Comparison of ENCODE assay signal across 32 cellular contexts in genomic region chr6:2467929-2468600, GRCh38.
"Had no signal": no experiment of that assay in that cellular context is flagged by ENCODE, and none has a peak within 500 bp of the region (broad histone marks: within the 10 kb centered on the region; RNA-seq: fewer than 3 reads in every experiment).

No MANE protein-coding gene starts in this region.

- DNase-seq: activated B cell treated with CpG ODN at 0.5 μM for 24 hours; activated CD8-positive, alpha-beta memory T cell treated with anti-CD3 and anti-CD28 coated beads, Interleukin-2, amount 10 ng/mL, durations not matched to agents 7 days and 5 days; activated CD8-positive, alpha-beta T cell treated with anti-CD3 and anti-CD28 coated beads, Interleukin-2, amount 10 ng/mL, durations not matched to agents 7 days and 5 days; activated naive CD8-positive, alpha-beta T cell treated with anti-CD3 and anti-CD28 coated beads, Interleukin-2, amount 50 U/mL, for 24 hours; activated T-cell treated with anti-CD3 and anti-CD28 coated beads, Interleukin-2, amount 50 U/mL, for 48 hours; amygdala; dermis blood vessel endothelial cell; effector CD4-positive, alpha-beta T cell; foreskin keratinocyte; heart right ventricle; left cardiac atrium; mammary epithelial cell; midbrain; naive thymus-derived CD4-positive, alpha-beta T cell; occipital lobe; right cardiac atrium; spleen; stimulated activated CD4-positive, alpha-beta T cell treated with anti-CD3 and anti-CD28 coated beads, Interleukin-4, amount 100 ng/mL, for 4 hours; stimulated activated CD8-positive, alpha-beta memory T cell treated with anti-CD3 and anti-CD28 coated beads, Interleukin-4, amount 100 ng/mL, for 48 hours; stimulated activated naive CD8-positive, alpha-beta T cell treated with anti-CD3 and anti-CD28 coated beads, Interleukin-15, amount 100 ng/mL, for 72 hours; substantia nigra; T-helper 2 cell; upper lobe of left lung had no signal

- H3K4me3 Mint-ChIP-seq: activated B cell treated with CpG ODN at 0.5 μM for 24 hours; activated CD8-positive, alpha-beta memory T cell treated with anti-CD3 and anti-CD28 coated beads, Interleukin-2, amount 10 ng/mL, durations not matched to agents 7 days and 5 days; activated CD8-positive, alpha-beta T cell treated with anti-CD3 and anti-CD28 coated beads, Interleukin-2, amount 10 ng/mL, durations not matched to agents 7 days and 5 days; activated naive CD4-positive, alpha-beta T cell treated with anti-CD3 and anti-CD28 coated beads, Interleukin-2, amount 50 U/mL, for 24 hours; activated naive CD8-positive, alpha-beta T cell treated with anti-CD3 and anti-CD28 coated beads, Interleukin-2, amount 50 U/mL, for 24 hours; central memory CD8-positive, alpha-beta T cell; naive thymus-derived CD4-positive, alpha-beta T cell; neural crest cell; stimulated activated memory B cell treated with anti-CD40 and anti-IgM and Interleukin-4, amounts not matched to agents 10 μg/mL and 1 μg/mL and 100 μg/mL, for 72 hours; stimulated activated naive CD8-positive, alpha-beta T cell treated with anti-CD3 and anti-CD28 coated beads, Interleukin-15, amount 100 ng/mL, for 72 hours had no signal

- H3K36me3 Mint-ChIP-seq: activated CD8-positive, alpha-beta memory T cell treated with anti-CD3 and anti-CD28 coated beads, Interleukin-2, amount 10 ng/mL, durations not matched to agents 7 days and 5 days; activated naive CD4-positive, alpha-beta T cell treated with anti-CD3 and anti-CD28 coated beads, Interleukin-2, amount 50 U/mL, for 24 hours; stimulated activated memory B cell treated with anti-CD40 and anti-IgM and Interleukin-4, amounts not matched to agents 10 μg/mL and 1 μg/mL and 100 μg/mL, for 72 hours had no signal

- H3K4me1 ChIP-seq: esophagus muscularis mucosa, foreskin keratinocyte, heart right ventricle, spleen, upper lobe of left lung, vagina had no signal

- FAIRE-seq: colon, keratinocyte had no signal

- H3K36me3 ChIP-seq: esophagus muscularis mucosa, heart right ventricle, spleen, upper lobe of left lung, vagina had no signal

- H3K4me1 Mint-ChIP-seq: activated CD8-positive, alpha-beta memory T cell treated with anti-CD3 and anti-CD28 coated beads, Interleukin-2, amount 10 ng/mL, durations not matched to agents 7 days and 5 days; activated naive CD4-positive, alpha-beta T cell treated with anti-CD3 and anti-CD28 coated beads, Interleukin-2, amount 50 U/mL, for 24 hours; activated naive CD8-positive, alpha-beta T cell treated with anti-CD3 and anti-CD28 coated beads, Interleukin-2, amount 50 U/mL, for 24 hours; central memory CD8-positive, alpha-beta T cell; neural crest cell; stimulated activated memory B cell treated with anti-CD40 and anti-IgM and Interleukin-4, amounts not matched to agents 10 μg/mL and 1 μg/mL and 100 μg/mL, for 72 hours; stimulated activated naive CD8-positive, alpha-beta T cell treated with anti-CD3 and anti-CD28 coated beads, Interleukin-15, amount 100 ng/mL, for 72 hours had no signal

- H3K27me3 ChIP-seq: esophagus muscularis mucosa, upper lobe of left lung, vagina had no signal

- H3K9me3 Mint-ChIP-seq: activated B cell treated with CpG ODN at 0.5 μM for 24 hours; activated naive CD4-positive, alpha-beta T cell treated with anti-CD3 and anti-CD28 coated beads, Interleukin-2, amount 50 U/mL, for 24 hours; activated naive CD8-positive, alpha-beta T cell treated with anti-CD3 and anti-CD28 coated beads, Interleukin-2, amount 50 U/mL, for 24 hours; activated T-helper 2 cell treated with anti-CD3 and anti-CD28 coated beads, Interferon-gamma antibody, Interleukin-2, Interleukin-4, amounts not matched to agents 10 μg/mL and 5 μg/mL and 100 μg/mL, durations not matched to agents 14 hours and 24 hours and 36 hours; central memory CD8-positive, alpha-beta T cell; neural crest cell; stimulated activated memory B cell treated with anti-CD40 and anti-IgM and Interleukin-4, amounts not matched to agents 10 μg/mL and 1 μg/mL and 100 μg/mL, for 72 hours; stimulated activated naive CD8-positive, alpha-beta T cell treated with anti-CD3 and anti-CD28 coated beads, Interleukin-15, amount 100 ng/mL, for 72 hours had no signal

- H3K27ac ChIP-seq: esophagus muscularis mucosa, foreskin keratinocyte, heart right ventricle, spleen, upper lobe of left lung, vagina had no signal

- H3K9me3 ChIP-seq: esophagus muscularis mucosa, heart right ventricle, spleen, upper lobe of left lung, vagina had no signal

- H3K27ac Mint-ChIP-seq: activated B cell treated with CpG ODN at 0.5 μM for 24 hours; activated CD8-positive, alpha-beta memory T cell treated with anti-CD3 and anti-CD28 coated beads, Interleukin-2, amount 10 ng/mL, durations not matched to agents 7 days and 5 days; activated CD8-positive, alpha-beta T cell treated with anti-CD3 and anti-CD28 coated beads, Interleukin-2, amount 10 ng/mL, durations not matched to agents 7 days and 5 days; activated naive CD4-positive, alpha-beta T cell treated with anti-CD3 and anti-CD28 coated beads, Interleukin-2, amount 50 U/mL, for 24 hours; activated naive CD8-positive, alpha-beta T cell treated with anti-CD3 and anti-CD28 coated beads, Interleukin-2, amount 50 U/mL, for 24 hours; activated T-helper 2 cell treated with anti-CD3 and anti-CD28 coated beads, Interferon-gamma antibody, Interleukin-2, Interleukin-4, amounts not matched to agents 10 μg/mL and 5 μg/mL and 100 μg/mL, durations not matched to agents 14 hours and 24 hours and 36 hours; naive thymus-derived CD4-positive, alpha-beta T cell; stimulated activated memory B cell treated with anti-CD40 and anti-IgM and Interleukin-4, amounts not matched to agents 10 μg/mL and 1 μg/mL and 100 μg/mL, for 72 hours; stimulated activated naive CD8-positive, alpha-beta T cell treated with anti-CD3 and anti-CD28 coated beads, Interleukin-15, amount 100 ng/mL, for 72 hours had no signal

- H3K4me3 ChIP-seq: esophagus muscularis mucosa, heart right ventricle, spleen, upper lobe of left lung, vagina had no signal
